14 cellular contexts compared by ENCODE assay signal in the genomic region with DNA sequence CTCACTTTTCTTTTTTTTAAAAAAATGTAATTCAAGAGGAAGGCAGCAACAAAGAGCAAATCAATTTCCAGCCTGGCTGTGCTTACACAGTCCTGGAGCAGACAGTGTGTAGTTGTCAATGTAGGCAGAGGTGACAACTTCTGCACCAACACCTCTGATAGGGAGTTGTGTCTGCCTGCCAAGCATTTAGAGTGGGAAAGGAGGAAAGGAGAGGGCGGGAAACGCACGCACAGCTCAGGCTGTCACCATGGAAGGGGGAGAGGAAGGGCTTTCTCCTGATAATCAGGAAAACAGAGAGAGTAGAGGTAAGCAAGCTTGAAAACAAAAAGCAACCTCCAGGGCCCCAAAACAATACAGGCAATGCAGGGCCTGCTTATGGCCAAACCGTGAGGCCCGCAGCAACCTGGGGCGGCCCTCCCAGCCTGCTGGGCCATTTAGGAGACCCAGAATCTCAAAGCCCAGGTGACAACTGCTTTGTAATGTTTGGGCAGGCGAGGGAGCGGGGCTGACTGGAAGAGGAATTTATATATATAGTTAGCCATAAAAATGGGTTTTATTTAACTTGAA. TPM values are rescaled to one million over a fixed set of nuclear protein-coding genes. Genes with fewer than 3 reads are reported as not detected.
DNase-seq lines count a peak whose midpoint lies in the region; TF ChIP-seq lines count a peak whose summit lies in the region.
"Had no signal": no experiment of that assay in that cellular context is flagged by ENCODE, and none has a peak within 500 bp of the region (broad histone marks: within the 10 kb centered on the region; RNA-seq: fewer than 3 reads in every experiment).

No MANE protein-coding gene starts in this region.

- no peak for TF ChIP-seq CTCF in cardiac muscle cell (IDR thresholded peaks at IDR 0.05; ENCODE audit: low read depth, low read length)
- TF ChIP-seq CTCF in glutamatergic neuron (IDR thresholded peaks at IDR 0.05; ENCODE audit: partially characterized antibody, unreplicated experiment): no peak
- TF ChIP-seq CTCF in RWPE1 (conservative IDR thresholded peaks at IDR 0.05; ENCODE audit: low read depth): no peak

- H3K9ac ChIP-seq in HUES48 (ENCODE audit: low read depth, low read length) (no peak overlapping the region), mucosa of rectum (ENCODE audit: low read depth in 1 of 2, low read length in 2 of 2) (peak overlapping the region; percentile 25 to 54)

- H3K4me3 ChIP-seq in HUES48 (ENCODE audit: low read depth, low read length) (no peak overlapping the region), cardiac muscle cell (no peak overlapping the region), mucosa of rectum (ENCODE audit: low read length in 2 of 2) (no peak overlapping the region)
- H3K4me3 ChIP-seq: hepatocyte had no signal

- H3K9me3 Mint-ChIP-seq in glutamatergic neuron (ENCODE audit: unreplicated experiment): peaks cover 4% of the 10 kb centered on the region
- H3K9me3 Mint-ChIP-seq: CD4-positive, alpha-beta T cell; effector memory CD8-positive, alpha-beta T cell; T-cell had no signal

- H3K36me3 ChIP-seq in HUES48 (ENCODE audit: control insufficient read depth, insufficient read depth, low read length) (no peaks in the 10 kb centered on the region), cardiac muscle cell (no peaks in the 10 kb centered on the region), mucosa of rectum (ENCODE audit: control insufficient read depth in 2 of 2, insufficient read depth in 2 of 2, low read length in 2 of 2) (no peaks in the 10 kb centered on the region)

- H3K4me3 Mint-ChIP-seq in glutamatergic neuron (ENCODE audit: unreplicated experiment): no peak overlapping the region
- H3K4me3 Mint-ChIP-seq: CD4-positive, alpha-beta T cell; effector memory CD8-positive, alpha-beta T cell; T-cell had no signal

- CTCF ChIA-PET in RWPE1 (lab: Yijun Ruan, JAX): no interaction called here

- H3K4me1 ChIP-seq in HUES48 (ENCODE audit: control insufficient read depth, insufficient read depth, low read length): peaks cover 19% of the 10 kb centered on the region
- peaks cover 25% of the 10 kb centered on the region for H3K4me1 ChIP-seq in cardiac muscle cell (ENCODE audit: low read depth)
- H3K4me1 ChIP-seq in mucosa of rectum (ENCODE audit: control insufficient read depth in 2 of 2, insufficient read depth in 2 of 2, low read length in 2 of 2): peaks cover 32 to 40% of the 10 kb centered on the region in 2 donors

- H3K27me3 Mint-ChIP-seq in glutamatergic neuron (ENCODE audit: unreplicated experiment): no peaks in the 10 kb centered on the region
- H3K27me3 Mint-ChIP-seq: CD4-positive, alpha-beta T cell; T-cell had no signal

- H3K4me1 Mint-ChIP-seq in glutamatergic neuron (ENCODE audit: low read depth, unreplicated experiment): peaks cover 11% of the 10 kb centered on the region

- H3K27me3 ChIP-seq in HUES48 (ENCODE audit: control insufficient read depth, insufficient read depth, low read length) (no peaks in the 10 kb centered on the region), cardiac muscle cell (no peaks in the 10 kb centered on the region), mucosa of rectum (ENCODE audit: control insufficient read depth in 2 of 2, insufficient read depth in 2 of 2, low read length in 2 of 2) (no peaks in the 10 kb centered on the region)
- H3K27me3 ChIP-seq: hepatocyte had no signal

- POLR2A ChIA-PET in RWPE1 (lab: Yijun Ruan, JAX; ENCODE audit: low non-redundant PET): no interaction called here

- H3K9me3 ChIP-seq in HUES48 (ENCODE audit: control insufficient read depth, insufficient read depth, low read length) (no peaks in the 10 kb centered on the region), cardiac muscle cell (ENCODE audit: low read depth) (no peaks in the 10 kb centered on the region), mucosa of rectum (ENCODE audit: control insufficient read depth in 2 of 2, low read length in 2 of 2) (no peaks in the 10 kb centered on the region)

- peak; percentile 53 for DNase-seq in Ammon's horn (ENCODE audit: low spot score)
- DNase-seq in cardiac muscle cell (ENCODE audit: low read depth in 1 of 2, low spot score in 1 of 2): peak in 1 of 2 donors; percentile 72
- no peak for DNase-seq in glutamatergic neuron
- no peak for DNase-seq in RWPE1 (ENCODE audit: low spot score)
- DNase-seq in SK-N-DZ (ENCODE audit: low spot score): no peak
- no peak for DNase-seq in NCI-H748 (lab: John Stamatoyannopoulos, UW; ENCODE audit: unreplicated experiment)
- DNase-seq: activated naive CD4-positive, alpha-beta T cell treated with Interleukin-2 at 50 U/mL for 16 hours; CD4-positive, alpha-beta T cell; effector memory CD8-positive, alpha-beta T cell; NCI-H510A; T-cell had no signal

- H3K27ac ChIP-seq in HUES48 (ENCODE audit: low read depth, low read length) (peak overlapping the region; percentile 49), cardiac muscle cell (peak overlapping the region; percentile 66), mucosa of rectum (ENCODE audit: low read depth in 2 of 2, low read length in 2 of 2) (no peak overlapping the region), RWPE1 (no peak overlapping the region)
- H3K27ac ChIP-seq: hepatocyte had no signal

- H3K27ac Mint-ChIP-seq in glutamatergic neuron (ENCODE audit: unreplicated experiment): no peak overlapping the region
- H3K27ac Mint-ChIP-seq: CD4-positive, alpha-beta T cell; effector memory CD8-positive, alpha-beta T cell had no signal

- H3K36me3 Mint-ChIP-seq in glutamatergic neuron (ENCODE audit: unreplicated experiment): no peaks in the 10 kb centered on the region
- H3K36me3 Mint-ChIP-seq: T-cell had no signal

RNA-seq across cellular contexts. Expression of a gene that starts 41.5 kb away (rescaled TPM):
- total RNA-seq in cardiac muscle cell (16.2 and 27.4 TPM in 2 replicates), glutamatergic neuron (ENCODE audit: unreplicated experiment) (4.1 TPM)
- polyA plus RNA-seq in cardiac muscle cell: 22.7 and 30.5 TPM in 2 replicates
- 4.0 and 7.0 TPM in 2 replicates for polyA plus RNA-seq in SK-N-DZ (2014; cell fraction: cytosol; rRNA removed)
- polyA plus RNA-seq in SK-N-DZ (2014; cell fraction: nucleus; rRNA removed): 3.7 and 7.7 TPM in 2 replicates

RNA-seq across cellular contexts. Expression of a gene that starts 45.5 kb away (rescaled TPM):
- 16.3 and 17.2 TPM in 2 replicates for total RNA-seq in cardiac muscle cell
- 21.7 and 26.8 TPM in 2 replicates for polyA plus RNA-seq in cardiac muscle cell
- 4.9 TPM for total RNA-seq in glutamatergic neuron (ENCODE audit: unreplicated experiment)
- polyA plus RNA-seq in SK-N-DZ (2014; cell fraction: cytosol; rRNA removed): 8.1 and 13.1 TPM in 2 replicates
- polyA plus RNA-seq in SK-N-DZ (2014; cell fraction: nucleus; rRNA removed): 11.7 and 17.4 TPM in 2 replicates

Comparison
In these comparisons a context has a peak if more than half of its experiments do, and no peak if none do; other contexts are left out.
1. H3K27ac ChIP-seq: peak in HUES48 (single experiment) and cardiac muscle cell (single experiment); none in mucosa of rectum (0 of 2) and RWPE1 (single experiment).